Comparison of ENCODE assay signal across 17 cellular contexts in genomic region chr12:22410497-22410896, GRCh38.
DNase-seq lines count a peak whose midpoint lies in the region; ATAC-seq and TF ChIP-seq lines count a peak whose summit lies in the region.
"Had no signal": no experiment of that assay in that cellular context is flagged by ENCODE, and none has a peak within 500 bp of the region (broad histone marks: within the 10 kb centered on the region; RNA-seq: fewer than 3 reads in every experiment).

No MANE protein-coding gene starts in this region.

- H3K36me3 Mint-ChIP-seq in activated CD4-positive, alpha-beta T cell treated with anti-CD3 and anti-CD28 coated beads, Interleukin-2, amount 10 ng/mL, durations not matched to agents 24 days and 14 days (ENCODE audit: low read depth): no peaks in the 10 kb centered on the region
- H3K36me3 Mint-ChIP-seq in immature natural killer cell: no peaks in the 10 kb centered on the region
- no peaks in the 10 kb centered on the region for H3K36me3 Mint-ChIP-seq in stimulated activated naive CD8-positive, alpha-beta T cell treated with anti-CD3 and anti-CD28 coated beads, Interleukin-15, Interleukin-2, amounts not matched to agents 100 ng/mL and 50 ng/mL, for 24 hours (ENCODE audit: low read depth)

- peak overlapping the region; percentile 16 for H3K27ac ChIP-seq in RWPE2 (ENCODE audit: poor library complexity, severe bottlenecking)
- H3K27ac ChIP-seq: left ventricle myocardium inferior, neutrophil had no signal

- no peaks in the 10 kb centered on the region for H3K9me3 Mint-ChIP-seq in activated CD4-positive, alpha-beta T cell treated with anti-CD3 and anti-CD28 coated beads, Interleukin-2, amount 10 ng/mL, durations not matched to agents 24 days and 14 days
- no peaks in the 10 kb centered on the region for H3K9me3 Mint-ChIP-seq in immature natural killer cell
- no peaks in the 10 kb centered on the region for H3K9me3 Mint-ChIP-seq in stimulated activated naive CD8-positive, alpha-beta T cell treated with anti-CD3 and anti-CD28 coated beads, Interleukin-15, Interleukin-2, amounts not matched to agents 100 ng/mL and 50 ng/mL, for 24 hours
- H3K9me3 Mint-ChIP-seq: HFFc6 had no signal

- no peak for TF ChIP-seq CTCF in RWPE2 (IDR thresholded peaks at IDR 0.05; ENCODE audit: poor library complexity, severe bottlenecking)

- intact Hi-C loops in activated CD4-positive, alpha-beta T cell treated with anti-CD3 and anti-CD28 coated beads, Interleukin-2, amount 10 ng/mL, durations not matched to agents 24 days and 14 days (cut with micrococcal nuclease): no loop called here

- H3K4me3 ChIP-seq in RWPE2 (ENCODE audit: severe bottlenecking): no peak overlapping the region
- H3K4me3 ChIP-seq: left ventricle myocardium inferior had no signal

- no peaks in the 10 kb centered on the region for H3K27me3 ChIP-seq in RWPE2 (ENCODE audit: insufficient read depth, poor library complexity, severe bottlenecking)
- H3K27me3 ChIP-seq: neutrophil had no signal

- DNase-seq in activated CD4-positive, alpha-beta T cell treated with anti-CD3 and anti-CD28 coated beads, Interleukin-2, amount 10 ng/mL, durations not matched to agents 24 days and 14 days: peak; percentile 19
- no peak for DNase-seq in activated CD4-positive, alpha-beta T cell treated with anti-CD3 and anti-CD28 coated beads for 1 hour
- no peak for DNase-seq in RWPE2 (ENCODE audit: low spot score)
- peak in 1 of 3 donors; percentile 36 for DNase-seq in immature natural killer cell
- DNase-seq in stimulated activated CD4-positive, alpha-beta T cell treated with anti-CD3 and anti-CD28 coated beads, Interleukin-2, amount 100 ng/mL, for 24 hours: no peak
- no peak for DNase-seq in NCI-H2196 (lab: John Stamatoyannopoulos, UW; ENCODE audit: unreplicated experiment)
- DNase-seq: activated CD4-positive, alpha-beta T cell treated with anti-CD3 and anti-CD28 coated beads, Interleukin-2, amount 50 U/mL, for 4 hours; activated naive CD4-positive, alpha-beta T cell treated with Interleukin-2 at 50 U/mL for 16 hours; head of caudate nucleus; HFFc6; left ventricle myocardium inferior; NCI-H1092; NCI-H510A treated with DMSO at 0.1 percent for 48 hours; substantia nigra had no signal

- ATAC-seq in RWPE2 (ENCODE audit: low read depth): peak; percentile 89
- no peak for ATAC-seq in GM21528 (IDR thresholded peaks at IDR 0.05; ENCODE audit: low FRiP score, unreplicated experiment)

- H3K4me1 ChIP-seq in RWPE2 (ENCODE audit: insufficient read depth, poor library complexity, severe bottlenecking): peaks cover 8% of the 10 kb centered on the region

- H3K27me3 Mint-ChIP-seq in activated CD4-positive, alpha-beta T cell treated with anti-CD3 and anti-CD28 coated beads, Interleukin-2, amount 10 ng/mL, durations not matched to agents 24 days and 14 days: peaks cover 2% of the 10 kb centered on the region
- H3K27me3 Mint-ChIP-seq in immature natural killer cell (ENCODE audit: low read depth in 3 of 3): peaks cover 7 to 12% (median 7%) of the 10 kb centered on the region in 3 donors
- no peaks in the 10 kb centered on the region for H3K27me3 Mint-ChIP-seq in stimulated activated naive CD8-positive, alpha-beta T cell treated with anti-CD3 and anti-CD28 coated beads, Interleukin-15, Interleukin-2, amounts not matched to agents 100 ng/mL and 50 ng/mL, for 24 hours

- H3K27ac Mint-ChIP-seq in activated CD4-positive, alpha-beta T cell treated with anti-CD3 and anti-CD28 coated beads, Interleukin-2, amount 10 ng/mL, durations not matched to agents 24 days and 14 days: no peak overlapping the region
- peak overlapping the region in 5 of 6 donors; percentile 55 to 93 (median 89) for H3K27ac Mint-ChIP-seq in immature natural killer cell
- peak overlapping the region; percentile 52 for H3K27ac Mint-ChIP-seq in stimulated activated naive CD8-positive, alpha-beta T cell treated with anti-CD3 and anti-CD28 coated beads, Interleukin-15, Interleukin-2, amounts not matched to agents 100 ng/mL and 50 ng/mL, for 24 hours
- H3K27ac Mint-ChIP-seq: HFFc6 had no signal

- no peaks in the 10 kb centered on the region for H3K9me3 ChIP-seq in RWPE2 (ENCODE audit: severe bottlenecking)
- H3K9me3 ChIP-seq: left ventricle myocardium inferior, neutrophil had no signal

- H3K4me1 Mint-ChIP-seq in activated CD4-positive, alpha-beta T cell treated with anti-CD3 and anti-CD28 coated beads, Interleukin-2, amount 10 ng/mL, durations not matched to agents 24 days and 14 days: peaks cover 15% of the 10 kb centered on the region
- peaks cover 30 to 34% of the 10 kb centered on the region in 2 donors for H3K4me1 Mint-ChIP-seq in immature natural killer cell
- peaks cover 23% of the 10 kb centered on the region for H3K4me1 Mint-ChIP-seq in stimulated activated naive CD8-positive, alpha-beta T cell treated with anti-CD3 and anti-CD28 coated beads, Interleukin-15, Interleukin-2, amounts not matched to agents 100 ng/mL and 50 ng/mL, for 24 hours (ENCODE audit: low read depth)

- H3K36me3 ChIP-seq in RWPE2 (ENCODE audit: low read depth): no peaks in the 10 kb centered on the region
- H3K36me3 ChIP-seq: left ventricle myocardium inferior, neutrophil had no signal

- H3K4me3 Mint-ChIP-seq in activated CD4-positive, alpha-beta T cell treated with anti-CD3 and anti-CD28 coated beads, Interleukin-2, amount 10 ng/mL, durations not matched to agents 24 days and 14 days: no peak overlapping the region
- peak overlapping the region in 4 of 5 donors; percentile 36 to 86 (median 83) for H3K4me3 Mint-ChIP-seq in immature natural killer cell
- no peak overlapping the region for H3K4me3 Mint-ChIP-seq in stimulated activated naive CD8-positive, alpha-beta T cell treated with anti-CD3 and anti-CD28 coated beads, Interleukin-15, Interleukin-2, amounts not matched to agents 100 ng/mL and 50 ng/mL, for 24 hours
- H3K4me3 Mint-ChIP-seq: HFFc6 had no signal

Comparison
In these comparisons a context has a peak if more than half of its experiments do, and no peak if none do; other contexts are left out.
1. H3K4me3 Mint-ChIP-seq: peak in immature natural killer cell (4 of 5); none in activated CD4-positive, alpha-beta T cell treated with anti-CD3 and anti-CD28 coated beads, Interleukin-2, amount 10 ng/mL, durations not matched to agents 24 days and 14 days (single experiment) and stimulated activated naive CD8-positive, alpha-beta T cell treated with anti-CD3 and anti-CD28 coated beads, Interleukin-15, Interleukin-2, amounts not matched to agents 100 ng/mL and 50 ng/mL, for 24 hours (single experiment).